In genomic region chr19:1978346-1978894, GRCh38 we compare ENCODE assay signal across 19 cellular contexts. TPM values are rescaled to one million over a fixed set of nuclear protein-coding genes. Genes with fewer than 3 reads are reported as not detected.
DNase-seq lines count a peak whose midpoint lies in the region; ATAC-seq, FAIRE-seq and TF ChIP-seq lines count a peak whose summit lies in the region.
"Had no signal": no experiment of that assay in that cellular context is flagged by ENCODE, and none has a peak within 500 bp of the region (broad histone marks: within the 10 kb centered on the region; RNA-seq: fewer than 3 reads in every experiment).

No MANE protein-coding gene starts in this region.

- peaks cover 11% of the 10 kb centered on the region for H3K36me3 Mint-ChIP-seq in activated naive CD8-positive, alpha-beta T cell treated with anti-CD3 and anti-CD28 coated beads, Interleukin-2, amount 50 U/mL, for 24 hours (ENCODE audit: low read depth)

- H3K4me3 ChIP-seq in breast epithelium (no peak overlapping the region), kidney (ENCODE audit: low read length in 2 of 2) (no peak overlapping the region)
- H3K4me3 ChIP-seq: BLaER1, GM23248, HAP-1, K562 had no signal

- no peak overlapping the region for H3K9ac ChIP-seq in kidney (ENCODE audit: low read length in 2 of 2)
- H3K9ac ChIP-seq: BLaER1, GM23248 had no signal

- no peak overlapping the region for H3K27ac Mint-ChIP-seq in activated naive CD8-positive, alpha-beta T cell treated with anti-CD3 and anti-CD28 coated beads, Interleukin-2, amount 50 U/mL, for 24 hours
- H3K27ac Mint-ChIP-seq: CD8-positive, alpha-beta T cell had no signal

- no peak for ATAC-seq in HG03521 (IDR thresholded peaks at IDR 0.05; ENCODE audit: unreplicated experiment)
- ATAC-seq in activated naive CD8-positive, alpha-beta T cell treated with anti-CD3 and anti-CD28 coated beads, Interleukin-2, amount 50 U/mL, for 24 hours, result no peak
- ATAC-seq: CD8-positive, alpha-beta T cell; K562 had no signal

- H3K4me1 ChIP-seq in breast epithelium (no peaks in the 10 kb centered on the region), kidney (ENCODE audit: control insufficient read depth in 1 of 2, insufficient read depth in 1 of 2, low read depth in 1 of 2, low read length in 2 of 2) (no peaks in the 10 kb centered on the region)
- H3K4me1 ChIP-seq: HAP-1 had no signal

- no peak for TF ChIP-seq CTCF in breast epithelium (IDR thresholded peaks at IDR 0.05)
- no peak for TF ChIP-seq CTCF in RWPE1 (conservative IDR thresholded peaks at IDR 0.05; ENCODE audit: low read depth)
- TF ChIP-seq CTCF in kidney (IDR thresholded peaks at IDR 0.05; ENCODE audit: borderline replicate concordance, extremely low read depth, insufficient read depth), result no peak

- CTCF ChIA-PET in RWPE1 (lab: Yijun Ruan, JAX), result no interaction called here

- in situ Hi-C loops in T47D (cut with HindIII; ENCODE audit: low pct_unique_long_range_greater_than_20kb, low sequenced_read_pairs), result no loop called here

- H3K9me3 ChIP-seq in breast epithelium, result no peaks in the 10 kb centered on the region
- H3K9me3 ChIP-seq in kidney (ENCODE audit: control insufficient read depth in 1 of 2, low read length in 2 of 2), result no peaks in the 10 kb centered on the region
- H3K9me3 ChIP-seq: BLaER1, HAP-1 had no signal

- no peak for TF ChIP-seq POLR2A in breast epithelium (IDR thresholded peaks at IDR 0.05)

- intact Hi-C loops in breast epithelium (cut with DNase I; ENCODE audit: low total_unique reads) (no loop called here), kidney (cut with DNase I) (no loop called here)

- DNase-seq in T47D (ENCODE audit: low read depth in 1 of 2, low spot score in 1 of 2) (peak; percentile 59 to 91), breast epithelium (ENCODE audit: low spot score in 2 of 2) (no peak), RWPE1 (ENCODE audit: low spot score) (no peak), kidney (peak; percentile 73), cerebellum (ENCODE audit: low spot score) (no peak)
- DNase-seq in activated naive CD8-positive, alpha-beta T cell treated with anti-CD3 and anti-CD28 coated beads, Interleukin-2, amount 50 U/mL, for 24 hours, result no peak
- DNase-seq: 8988T, Calu3, GDM1, GM23248, IMR-90 had no signal

- no peaks in the 10 kb centered on the region for H3K27me3 Mint-ChIP-seq in activated naive CD8-positive, alpha-beta T cell treated with anti-CD3 and anti-CD28 coated beads, Interleukin-2, amount 50 U/mL, for 24 hours

- H3K4me3 Mint-ChIP-seq in activated naive CD8-positive, alpha-beta T cell treated with anti-CD3 and anti-CD28 coated beads, Interleukin-2, amount 50 U/mL, for 24 hours, result no peak overlapping the region
- H3K4me3 Mint-ChIP-seq: CD8-positive, alpha-beta T cell had no signal

- H3K27ac ChIP-seq in breast epithelium (no peak overlapping the region), RWPE1 (peak overlapping the region; percentile 64; the same call in 1 of the 2 replicates), kidney (ENCODE audit: low read depth in 2 of 2, low read length in 2 of 2) (no peak overlapping the region)
- H3K27ac ChIP-seq: BLaER1, GM23248 had no signal

- POLR2A ChIA-PET in RWPE1 (lab: Yijun Ruan, JAX; ENCODE audit: low non-redundant PET), result no interaction called here

- H3K27me3 ChIP-seq in breast epithelium, result no peaks in the 10 kb centered on the region
- H3K27me3 ChIP-seq: BLaER1 had no signal

- H3K36me3 ChIP-seq in breast epithelium (peaks cover 5% of the 10 kb centered on the region), kidney (ENCODE audit: control insufficient read depth in 1 of 2, insufficient read depth in 2 of 2, low read length in 2 of 2) (peaks cover 4 to 5% of the 10 kb centered on the region in 2 donors)

- no peaks in the 10 kb centered on the region for H3K9me3 Mint-ChIP-seq in activated naive CD8-positive, alpha-beta T cell treated with anti-CD3 and anti-CD28 coated beads, Interleukin-2, amount 50 U/mL, for 24 hours
- H3K9me3 Mint-ChIP-seq: CD8-positive, alpha-beta T cell had no signal

- H3K4me1 Mint-ChIP-seq in activated naive CD8-positive, alpha-beta T cell treated with anti-CD3 and anti-CD28 coated beads, Interleukin-2, amount 50 U/mL, for 24 hours, result no peaks in the 10 kb centered on the region

- FAIRE-seq in kidney (lab: Jason Lieb, UNC), result no peak
- FAIRE-seq: GM12892, GM18507, HTR-8/SVneo, K562 had no signal

RNA-seq across cellular contexts. Expression of gene BTBD2, which starts 37.1 kb away (rescaled TPM):
- total RNA-seq in breast epithelium, result 10 to 100 TPM; 52.0 to 67.2 (median 54.4) TPM
- total RNA-seq in kidney, result 70.3 TPM
- polyA plus RNA-seq in kidney (ENCODE audit: insufficient read depth, low read depth, low replicate concordance), result 57.0 TPM
- 48.9 TPM for total RNA-seq in cerebellum

RNA-seq across cellular contexts. Expression of gene CSNK1G2, which starts 37.4 kb away (rescaled TPM):
- total RNA-seq in breast epithelium (10 to 100 TPM; 31.5 to 76.7 (median 68.2) TPM), kidney (66.2 TPM), cerebellum (40.3 TPM)
- polyA plus RNA-seq in kidney (ENCODE audit: insufficient read depth, low read depth, low replicate concordance), result 33.1 TPM

Comparison
In these comparisons a context has a peak if more than half of its experiments do, and no peak if none do; other contexts are left out.
1. DNase-seq: peak in T47D (2 of 2) and kidney (single experiment); none in breast epithelium (0 of 2), RWPE1 (single experiment), cerebellum (single experiment) and activated naive CD8-positive, alpha-beta T cell treated with anti-CD3 and anti-CD28 coated beads, Interleukin-2, amount 50 U/mL, for 24 hours (single experiment).